ENCODE assay signal across 22 cellular contexts in the genomic region with DNA sequence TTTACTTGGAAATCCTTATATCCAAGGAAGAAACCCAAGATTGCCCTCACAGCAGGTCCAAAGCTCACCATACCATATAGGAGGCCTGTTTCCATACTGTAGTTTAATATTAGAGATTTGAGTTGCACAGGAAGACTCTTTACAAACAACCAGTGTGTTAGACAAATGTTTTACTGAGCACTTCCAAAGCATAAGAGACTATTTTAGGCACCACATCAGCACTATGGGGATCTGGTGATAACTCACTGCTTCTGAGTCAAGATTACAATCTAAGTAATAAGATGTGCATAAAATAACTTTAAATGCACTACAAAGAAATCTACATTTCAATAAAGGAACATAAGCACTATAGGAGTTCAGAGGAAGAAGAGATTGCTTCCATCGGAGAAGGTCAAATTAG.
A peak's percentile ranks its signal among the peaks of the same experiment; 100 is the strongest.
DNase-seq lines count a peak whose midpoint lies in the region; ATAC-seq and TF ChIP-seq lines count a peak whose summit lies in the region.
"Had no signal": no experiment of that assay in that cellular context is flagged by ENCODE, and none has a peak within 500 bp of the region (broad histone marks: within the 10 kb centered on the region; RNA-seq: fewer than 3 reads in every experiment).

No MANE protein-coding gene starts in this region.

- H3K4me2 ChIP-seq in KMS-11 (peak overlapping the region; percentile 95; the same call in 1 of the 2 replicates), OCI-LY3 (ENCODE audit: low read length) (0 out of 2 replicates have a peak overlapping the region, but pooled peaks have one; percentile 20)
- H3K4me2 ChIP-seq: GM23338 had no signal

- H3K27ac ChIP-seq in KMS-11, result peak overlapping the region; percentile 74; the same call in 1 of the 2 replicates
- H3K27ac ChIP-seq in OCI-LY3 (ENCODE audit: low read length), result no peak overlapping the region
- H3K27ac ChIP-seq in layer of hippocampus (ENCODE audit: low read depth, low read length), result peak overlapping the region; percentile 49
- H3K27ac ChIP-seq in subcutaneous abdominal adipose tissue (ENCODE audit: low read depth, low read length), result peak overlapping the region; percentile 11
- H3K27ac ChIP-seq in Peyer's patch, result no peak overlapping the region
- H3K27ac ChIP-seq: BLaER1, SJCRH30 had no signal

- H3K4me3 ChIP-seq in KMS-11 (IDR thresholded peaks at IDR 0.05; ENCODE audit: insufficient read depth, low read depth, low read length), result no peak overlapping the region
- H3K4me3 ChIP-seq in OCI-LY3 (ENCODE audit: low read length), result no peak overlapping the region
- no peak overlapping the region for H3K4me3 ChIP-seq in subcutaneous abdominal adipose tissue (ENCODE audit: low read depth in 1 of 5, low read length in 5 of 5)
- H3K4me3 ChIP-seq in Peyer's patch, result no peak overlapping the region
- H3K4me3 ChIP-seq: BLaER1, GM23338, K562, SJCRH30 had no signal

- peaks cover 9% of the 10 kb centered on the region; the same call in 1 of the 2 replicates for H3K79me2 ChIP-seq in KMS-11 (ENCODE audit: insufficient read depth, low read depth)
- H3K79me2 ChIP-seq in OCI-LY3 (ENCODE audit: low read length), result peaks cover 87% of the 10 kb centered on the region

- no peak for DNase-seq in Peyer's patch
- no peak for DNase-seq in germinal center (ENCODE audit: low spot score)
- DNase-seq in NCI-H2196 treated with DMSO at 0.1 percent for 48 hours (lab: John Stamatoyannopoulos, UW; ENCODE audit: unreplicated experiment), result no peak
- DNase-seq: Calu3; CD8-positive, alpha-beta T cell; DMS53; EL; HCEC 1CT; NCI-H1417 treated with DMSO at 0.1 percent for 48 hours; NCI-H187 treated with DMSO at 0.1 percent for 48 hours; NCI-H2171 treated with DMSO at 0.1 percent for 48 hours; NCI-H446 treated with DMSO at 0.1 percent for 48 hours; NCI-H748 treated with DMSO at 0.1 percent for 48 hours; SJCRH30 had no signal

- H3K36me3 ChIP-seq in KMS-11 (ENCODE audit: insufficient read depth) (no peaks in the 10 kb centered on the region), OCI-LY3 (replicated peaks; ENCODE audit: low read depth, low read length) (peaks cover 4% of the 10 kb centered on the region), subcutaneous abdominal adipose tissue (ENCODE audit: control insufficient read depth in 5 of 5, insufficient read depth in 5 of 5, low read length in 5 of 5) (no peaks in the 10 kb centered on the region), Peyer's patch (no peaks in the 10 kb centered on the region)
- H3K36me3 ChIP-seq: BLaER1, SJCRH30 had no signal

- no peak for ATAC-seq in esophagus mucosa
- ATAC-seq: CD8-positive, alpha-beta T cell; GM23338; K562 had no signal

- no peak overlapping the region for H2AFZ ChIP-seq in KMS-11 (ENCODE audit: low read depth)
- H2AFZ ChIP-seq in OCI-LY3 (ENCODE audit: low read depth, low read length), result no peak overlapping the region
- H2AFZ ChIP-seq: GM23338 had no signal

- TF ChIP-seq CTCF in KMS-11 (conservative IDR thresholded peaks at IDR 0.05; ENCODE audit: low read depth, low read length), result no peak
- TF ChIP-seq CTCF in OCI-LY3 (IDR thresholded peaks at IDR 0.05; ENCODE audit: low read depth, low read length), result no peak
- TF ChIP-seq CTCF in Peyer's patch (IDR thresholded peaks at IDR 0.05), result no peak

- no peak for TF ChIP-seq POLR2A in Peyer's patch (IDR thresholded peaks at IDR 0.05)

- H3K4me1 ChIP-seq in KMS-11 (ENCODE audit: low read depth, poor library complexity, severe bottlenecking), result peaks cover 76% of the 10 kb centered on the region
- H3K4me1 ChIP-seq in OCI-LY3 (ENCODE audit: low read length), result peaks cover 56% of the 10 kb centered on the region
- H3K4me1 ChIP-seq in subcutaneous abdominal adipose tissue (ENCODE audit: control insufficient read depth in 5 of 5, insufficient read depth in 5 of 5, low read length in 5 of 5), result peaks cover 7 to 55% (median 47%) of the 10 kb centered on the region in 5 donors
- H3K4me1 ChIP-seq in Peyer's patch, result peaks cover 0 to 57% (median 0%) of the 10 kb centered on the region in 4 donors

- no peaks in the 10 kb centered on the region for H4K20me1 ChIP-seq in KMS-11 (ENCODE audit: insufficient read depth)
- no peaks in the 10 kb centered on the region for H4K20me1 ChIP-seq in OCI-LY3 (ENCODE audit: insufficient read depth, low read length)

- no peak overlapping the region for H3K9ac ChIP-seq in KMS-11
- no peak overlapping the region for H3K9ac ChIP-seq in OCI-LY3 (ENCODE audit: low read length)
- no peak overlapping the region for H3K9ac ChIP-seq in subcutaneous abdominal adipose tissue (ENCODE audit: low read length in 5 of 5)
- H3K9ac ChIP-seq: BLaER1 had no signal

- no peaks in the 10 kb centered on the region for H3K9me3 ChIP-seq in OCI-LY3 (ENCODE audit: insufficient read depth, low read length)
- no peaks in the 10 kb centered on the region for H3K9me3 ChIP-seq in subcutaneous abdominal adipose tissue (ENCODE audit: control insufficient read depth in 5 of 5, low read length in 5 of 5)
- no peaks in the 10 kb centered on the region for H3K9me3 ChIP-seq in Peyer's patch
- H3K9me3 ChIP-seq: BLaER1, SJCRH30 had no signal

- H3K27me3 ChIP-seq in KMS-11 (ENCODE audit: insufficient read depth, low read depth) (no peaks in the 10 kb centered on the region), OCI-LY3 (ENCODE audit: low read depth, low read length) (no peaks in the 10 kb centered on the region), layer of hippocampus (ENCODE audit: control insufficient read depth, insufficient read depth, low read length) (no peaks in the 10 kb centered on the region), subcutaneous abdominal adipose tissue (ENCODE audit: control insufficient read depth in 5 of 5, insufficient read depth in 4 of 5, low read length in 5 of 5) (no peaks in the 10 kb centered on the region), Peyer's patch (no peaks in the 10 kb centered on the region)
- H3K27me3 ChIP-seq: BLaER1, SJCRH30 had no signal

Comparison
In these comparisons a context has a peak if more than half of its experiments do, and no peak if none do; other contexts are left out.
1. H3K27ac ChIP-seq: peak in KMS-11 (single experiment), layer of hippocampus (single experiment) and subcutaneous abdominal adipose tissue (single experiment); none in OCI-LY3 (single experiment) and Peyer's patch (0 of 4).